9 cellular contexts compared by ENCODE assay signal in the genomic region with DNA sequence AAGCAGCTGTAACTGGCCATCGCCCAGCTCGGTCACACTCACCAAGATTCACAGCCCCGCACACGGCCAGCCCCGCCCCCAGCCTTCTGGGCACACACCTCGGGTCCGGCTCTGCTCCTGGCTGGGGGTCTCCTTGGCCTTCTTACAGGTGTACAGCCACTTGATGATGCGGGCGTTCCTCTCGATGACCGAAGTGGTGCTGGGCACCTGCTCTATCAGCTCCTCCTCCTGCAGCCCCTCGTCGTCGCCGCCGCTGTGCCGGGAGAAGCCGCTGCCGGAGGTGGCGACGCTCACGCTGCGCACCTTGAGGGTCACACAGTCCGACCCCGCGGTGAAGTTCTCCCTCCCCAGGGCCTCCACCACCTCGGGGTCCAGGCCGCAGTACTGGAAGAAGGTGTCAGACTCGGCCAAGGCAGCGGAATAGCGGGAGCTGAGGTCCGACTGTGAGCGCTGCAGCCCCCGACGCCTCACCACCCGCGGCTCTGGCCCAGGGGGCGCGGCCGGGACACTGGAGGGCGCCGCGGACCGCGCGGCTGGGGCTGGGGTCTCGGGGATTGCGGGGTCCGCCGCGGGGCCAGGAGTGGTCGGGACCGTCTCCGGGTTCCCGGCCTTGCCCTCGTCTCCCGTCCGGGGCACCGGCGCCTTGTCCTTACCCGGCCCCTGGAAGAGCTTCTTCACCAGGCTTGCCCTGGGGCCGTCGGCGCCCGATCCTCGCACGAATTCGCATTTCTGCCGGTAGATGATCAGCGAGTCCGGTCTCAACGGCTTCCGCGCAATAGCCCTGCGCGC. TPM values are rescaled to one million over a fixed set of nuclear protein-coding genes. Genes with fewer than 3 reads are reported as not detected.
DNase-seq lines count a peak whose midpoint lies in the region; ATAC-seq, FAIRE-seq and TF ChIP-seq lines count a peak whose summit lies in the region.
"Had no signal": no experiment of that assay in that cellular context is flagged by ENCODE, and none has a peak within 500 bp of the region (broad histone marks: within the 10 kb centered on the region; RNA-seq: fewer than 3 reads in every experiment).

No MANE protein-coding gene starts in this region.

- H3K4me1 ChIP-seq in left ventricle myocardium inferior (peaks cover 30% of the 10 kb centered on the region), prostate gland (replicated peaks) (no peaks in the 10 kb centered on the region)

- peaks cover 36% of the 10 kb centered on the region for H3K4me1 Mint-ChIP-seq in T-helper 2 cell treated with Interferon-gamma antibody and Interleukin-4, amounts not matched to agents 5 μg/mL and 100 μg/mL, for 36 hours (ENCODE audit: low read depth)

- H3K4me3 Mint-ChIP-seq in T-helper 2 cell treated with Interferon-gamma antibody and Interleukin-4, amounts not matched to agents 5 μg/mL and 100 μg/mL, for 36 hours, result peak overlapping the region; percentile 73

- no peaks in the 10 kb centered on the region for H3K9me3 Mint-ChIP-seq in T-helper 2 cell treated with Interferon-gamma antibody and Interleukin-4, amounts not matched to agents 5 μg/mL and 100 μg/mL, for 36 hours

- H3K27me3 Mint-ChIP-seq in T-helper 2 cell treated with Interferon-gamma antibody and Interleukin-4, amounts not matched to agents 5 μg/mL and 100 μg/mL, for 36 hours (ENCODE audit: low read depth), result peaks cover 59% of the 10 kb centered on the region

- intact Hi-C loops in left ventricle myocardium inferior (cut with micrococcal nuclease) (no loop called here), prostate gland (cut with DNase I) (no loop called here)

- H3K36me3 Mint-ChIP-seq in T-helper 2 cell treated with Interferon-gamma antibody and Interleukin-4, amounts not matched to agents 5 μg/mL and 100 μg/mL, for 36 hours (ENCODE audit: low read depth), result peaks cover 12% of the 10 kb centered on the region

- H3K36me3 ChIP-seq in left ventricle myocardium inferior (no peaks in the 10 kb centered on the region), prostate gland (no peaks in the 10 kb centered on the region), brain microvascular endothelial cell (replicated peaks) (no peaks in the 10 kb centered on the region)

- TF ChIP-seq CTCF in left ventricle myocardium inferior (IDR thresholded peaks at IDR 0.05; ENCODE audit: borderline replicate concordance), result no peak
- no peak for TF ChIP-seq CTCF in prostate gland (IDR thresholded peaks at IDR 0.05)
- TF ChIP-seq CTCF in brain microvascular endothelial cell (IDR thresholded peaks at IDR 0.05; ENCODE audit: low read depth, low read length, missing control alignments), result no peak

- H3K4me3 ChIP-seq in GM08714 (ENCODE audit: low read length) (peak overlapping the region; percentile 55; the same call in 1 of the 2 replicates), left ventricle myocardium inferior (peak overlapping the region; percentile 72), prostate gland (peak overlapping the region; percentile 41), brain microvascular endothelial cell (ENCODE audit: low read depth, low read length) (no peak overlapping the region)

- FAIRE-seq in urothelium cell line (lab: Jason Lieb, UNC), result no peak
- FAIRE-seq: endothelial cell of umbilical vein had no signal

- in situ Hi-C loops in brain microvascular endothelial cell (cut with HindIII; ENCODE audit: low pct_ligation_motif_present, low sequenced_read_pairs), result no loop called here

- H3K27ac ChIP-seq in left ventricle myocardium inferior (replicated peaks), result peak overlapping the region; percentile 87
- peak overlapping the region in 1 of 2 donors; percentile 46 for H3K27ac ChIP-seq in prostate gland
- no peak overlapping the region for H3K27ac ChIP-seq in brain microvascular endothelial cell

- H3K27ac Mint-ChIP-seq in T-helper 2 cell treated with Interferon-gamma antibody and Interleukin-4, amounts not matched to agents 5 μg/mL and 100 μg/mL, for 36 hours, result no peak overlapping the region

- ATAC-seq in GM19455 (IDR thresholded peaks at IDR 0.05; ENCODE audit: unreplicated experiment), result no peak

- H3K9me3 ChIP-seq in left ventricle myocardium inferior (replicated peaks) (no peaks in the 10 kb centered on the region), prostate gland (no peaks in the 10 kb centered on the region)

- H3K27me3 ChIP-seq in left ventricle myocardium inferior (ENCODE audit: low read depth), result peaks cover 73% of the 10 kb centered on the region
- H3K27me3 ChIP-seq in prostate gland (replicated peaks; ENCODE audit: insufficient read depth), result peaks cover 3% of the 10 kb centered on the region
- H3K27me3 ChIP-seq in brain microvascular endothelial cell (replicated peaks), result peaks cover 29% of the 10 kb centered on the region

- 3% methylated on average over 61 of the region's 76 CpGs for WGBS in prostate gland

- no peak for TF ChIP-seq POLR2A in prostate gland (IDR thresholded peaks at IDR 0.05)

- no peak for DNase-seq in T-helper 2 cell treated with Interferon-gamma antibody and Interleukin-4, amounts not matched to agents 5 μg/mL and 100 μg/mL, for 36 hours (ENCODE audit: low spot score)
- DNase-seq in left ventricle myocardium inferior (no peak), prostate gland (ENCODE audit: low spot score) (no peak), brain microvascular endothelial cell (no peak), NCI-H146 treated with DMSO at 0.1 percent for 48 hours (lab: John Stamatoyannopoulos, UW; ENCODE audit: unreplicated experiment) (no peak), urothelium cell line (ENCODE audit: low spot score) (no peak)

RNA-seq across cellular contexts. Expression of gene FAM110C, which starts 0.8 kb away (rescaled TPM):
- 3.3 TPM for total RNA-seq in left ventricle myocardium inferior
- 10 to 100 TPM in 1 of 2 donors, 1 to 10 TPM in 1; 7.3 to 17.7 TPM for total RNA-seq in prostate gland
- total RNA-seq: endothelial cell of umbilical vein had no signal
